ENCODE assay signal across 18 cellular contexts in the genomic region with DNA sequence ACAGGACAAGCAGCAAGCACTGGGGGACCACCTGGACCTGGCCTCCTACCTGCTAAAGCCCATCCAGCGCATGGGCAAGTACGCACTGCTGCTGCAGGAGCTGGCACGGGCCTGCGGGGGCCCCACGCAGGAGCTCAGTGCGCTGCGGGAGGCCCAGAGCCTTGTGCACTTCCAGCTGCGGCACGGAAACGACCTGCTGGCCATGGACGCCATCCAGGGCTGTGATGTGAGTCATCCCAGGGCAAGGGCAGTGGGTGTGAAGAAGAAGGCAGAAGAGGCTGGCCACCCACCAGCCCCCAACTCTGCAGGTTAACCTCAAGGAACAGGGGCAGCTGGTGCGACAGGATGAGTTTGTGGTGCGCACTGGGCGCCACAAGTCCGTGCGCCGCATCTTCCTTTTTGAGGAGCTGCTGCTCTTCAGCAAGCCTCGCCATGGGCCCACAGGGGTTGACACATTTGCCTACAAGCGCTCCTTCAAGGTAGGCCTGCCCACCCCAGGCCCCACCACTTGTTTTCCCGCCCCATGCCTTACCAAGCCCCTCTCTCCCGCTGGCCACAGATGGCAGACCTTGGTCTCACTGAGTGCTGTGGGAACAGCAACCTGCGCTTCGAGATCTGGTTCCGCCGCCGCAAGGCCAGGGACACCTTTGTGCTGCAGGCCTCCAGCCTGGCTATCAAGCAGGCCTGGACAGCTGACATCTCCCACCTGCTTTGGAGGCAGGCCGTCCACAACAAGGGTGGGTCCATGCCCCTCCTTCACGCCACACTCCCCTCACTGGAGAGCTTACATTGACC. TPM values are rescaled to one million over a fixed set of nuclear protein-coding genes. Genes with fewer than 3 reads are reported as not detected.
DNase-seq lines count a peak whose midpoint lies in the region; ATAC-seq and TF ChIP-seq lines count a peak whose summit lies in the region.
"Had no signal": no experiment of that assay in that cellular context is flagged by ENCODE, and none has a peak within 500 bp of the region (broad histone marks: within the 10 kb centered on the region; RNA-seq: fewer than 3 reads in every experiment).

No MANE protein-coding gene starts in this region.

- no peak overlapping the region for H3K4me3 Mint-ChIP-seq in central memory CD8-positive, alpha-beta T cell

- H3K27me3 Mint-ChIP-seq in central memory CD8-positive, alpha-beta T cell: no peaks in the 10 kb centered on the region

- ATAC-seq in central memory CD8-positive, alpha-beta T cell (replicated peaks; ENCODE audit: extremely low read depth, poor library complexity, severe bottlenecking): no peak
- ATAC-seq: PC-3 had no signal

- H3K4me3 ChIP-seq in ascending aorta: no peak overlapping the region
- H3K4me3 ChIP-seq: SJCRH30 had no signal

- peak; percentile 20 for DNase-seq in Daoy (ENCODE audit: low read depth)
- no peak for DNase-seq in central memory CD8-positive, alpha-beta T cell (ENCODE audit: low spot score in 2 of 2)
- no peak for DNase-seq in SKM-1 treated with dmso at 0.1 percent for 144 hours (lab: John Stamatoyannopoulos, UW; ENCODE audit: unreplicated experiment)
- DNase-seq in ascending aorta (ENCODE audit: low spot score in 2 of 2): no peak
- DNase-seq in dedifferentiated amniotic fluid mesenchymal stem cell (ENCODE audit: extremely low spot score): no peak
- DNase-seq: DND-41, GF-D8, GOT3, NCI-H1436 treated with DMSO at 0.1 percent for 48 hours, NCI-H2029 treated with DMSO at 0.1 percent for 48 hours, NCI-H510A, NCI-H82, PC-3, SJCRH30 had no signal

- H3K9me3 ChIP-seq in ascending aorta: no peaks in the 10 kb centered on the region
- H3K9me3 ChIP-seq: SJCRH30 had no signal

- no peaks in the 10 kb centered on the region for H3K36me3 ChIP-seq in ascending aorta
- H3K36me3 ChIP-seq: SJCRH30 had no signal

- H3K36me3 Mint-ChIP-seq in central memory CD8-positive, alpha-beta T cell (ENCODE audit: insufficient read depth): no peaks in the 10 kb centered on the region

- intact Hi-C loops in ascending aorta (cut with DNase I): loop anchor here (10.0 kb wide), 1 partner anchor 108 kb away; a partner anchor contains a TSS

- peak overlapping the region; percentile 33 for H3K27ac Mint-ChIP-seq in central memory CD8-positive, alpha-beta T cell (ENCODE audit: low read depth)

- TF ChIP-seq RAD21 in Ishikawa (IDR thresholded peaks at IDR 0.05; ENCODE audit: low read depth): 0 out of 2 replicates have a peak, but pooled peaks have one; percentile 6

- H3K27me3 ChIP-seq in ascending aorta: no peaks in the 10 kb centered on the region
- H3K27me3 ChIP-seq: SJCRH30 had no signal

- no peaks in the 10 kb centered on the region for H3K4me1 ChIP-seq in ascending aorta

- peaks cover 16% of the 10 kb centered on the region for H3K4me1 Mint-ChIP-seq in central memory CD8-positive, alpha-beta T cell

- H3K9me3 Mint-ChIP-seq in central memory CD8-positive, alpha-beta T cell: no peaks in the 10 kb centered on the region

- TF ChIP-seq EP300 in Ishikawa (IDR thresholded peaks at IDR 0.05; ENCODE audit: borderline replicate concordance): peak; percentile 90

- H3K27ac ChIP-seq in ascending aorta: no peak overlapping the region
- H3K27ac ChIP-seq: C4-2B, SJCRH30 had no signal

- no peak for TF ChIP-seq CTCF in ascending aorta (IDR thresholded peaks at IDR 0.05)

TF ChIP-seq in Ishikawa, 13 proteins besides CTCF, POLR2A, EP300 and RAD21:
- TF ChIP-seq CEBPB (IDR thresholded peaks at IDR 0.05) (no peak), TCF12 (IDR thresholded peaks at IDR 0.05; ENCODE audit: low read depth) (peak; percentile 99), TAF1 (IDR thresholded peaks at IDR 0.05; ENCODE audit: low read depth) (no peak), FOXM1 (IDR thresholded peaks at IDR 0.05; ENCODE audit: borderline replicate concordance, low read depth) (no peak), ZBTB7A (IDR thresholded peaks at IDR 0.05; ENCODE audit: low read depth) (peak; percentile 91), CREB1 (IDR thresholded peaks at IDR 0.05; ENCODE audit: low read depth) (no peak), YY1 (IDR thresholded peaks at IDR 0.05; ENCODE audit: low read depth) (0 out of 2 replicates have a peak, but pooled peaks have one; percentile 44), TEAD4 (IDR thresholded peaks at IDR 0.05) (peak; percentile 77), NFIC (IDR thresholded peaks at IDR 0.05) (peak; percentile 99), EGR1 (IDR thresholded peaks at IDR 0.05) (peak; percentile 11; the same call in 1 of the 2 replicates)
- TF ChIP-seq, protein P1, sequence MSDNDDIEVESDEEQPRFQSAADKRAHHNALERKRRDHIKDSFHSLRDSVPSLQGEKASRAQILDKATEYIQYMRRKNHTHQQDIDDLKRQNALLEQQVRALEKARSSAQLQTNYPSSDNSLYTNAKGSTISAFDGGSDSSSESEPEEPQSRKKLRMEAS (IDR thresholded peaks at IDR 0.05): peak; percentile 54; the same call in 1 of the 2 replicates
- TF ChIP-seq, protein P2, sequence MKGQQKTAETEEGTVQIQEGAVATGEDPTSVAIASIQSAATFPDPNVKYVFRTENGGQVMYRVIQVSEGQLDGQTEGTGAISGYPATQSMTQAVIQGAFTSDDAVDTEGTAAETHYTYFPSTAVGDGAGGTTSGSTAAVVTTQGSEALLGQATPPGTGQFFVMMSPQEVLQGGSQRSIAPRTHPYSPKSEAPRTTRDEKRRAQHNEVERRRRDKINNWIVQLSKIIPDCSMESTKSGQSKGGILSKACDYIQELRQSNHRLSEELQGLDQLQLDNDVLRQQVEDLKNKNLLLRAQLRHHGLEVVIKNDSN (IDR thresholded peaks at IDR 0.05): peak; percentile 30; the same call in 1 of the 2 replicates
- TF ChIP-seq, protein P3, sequence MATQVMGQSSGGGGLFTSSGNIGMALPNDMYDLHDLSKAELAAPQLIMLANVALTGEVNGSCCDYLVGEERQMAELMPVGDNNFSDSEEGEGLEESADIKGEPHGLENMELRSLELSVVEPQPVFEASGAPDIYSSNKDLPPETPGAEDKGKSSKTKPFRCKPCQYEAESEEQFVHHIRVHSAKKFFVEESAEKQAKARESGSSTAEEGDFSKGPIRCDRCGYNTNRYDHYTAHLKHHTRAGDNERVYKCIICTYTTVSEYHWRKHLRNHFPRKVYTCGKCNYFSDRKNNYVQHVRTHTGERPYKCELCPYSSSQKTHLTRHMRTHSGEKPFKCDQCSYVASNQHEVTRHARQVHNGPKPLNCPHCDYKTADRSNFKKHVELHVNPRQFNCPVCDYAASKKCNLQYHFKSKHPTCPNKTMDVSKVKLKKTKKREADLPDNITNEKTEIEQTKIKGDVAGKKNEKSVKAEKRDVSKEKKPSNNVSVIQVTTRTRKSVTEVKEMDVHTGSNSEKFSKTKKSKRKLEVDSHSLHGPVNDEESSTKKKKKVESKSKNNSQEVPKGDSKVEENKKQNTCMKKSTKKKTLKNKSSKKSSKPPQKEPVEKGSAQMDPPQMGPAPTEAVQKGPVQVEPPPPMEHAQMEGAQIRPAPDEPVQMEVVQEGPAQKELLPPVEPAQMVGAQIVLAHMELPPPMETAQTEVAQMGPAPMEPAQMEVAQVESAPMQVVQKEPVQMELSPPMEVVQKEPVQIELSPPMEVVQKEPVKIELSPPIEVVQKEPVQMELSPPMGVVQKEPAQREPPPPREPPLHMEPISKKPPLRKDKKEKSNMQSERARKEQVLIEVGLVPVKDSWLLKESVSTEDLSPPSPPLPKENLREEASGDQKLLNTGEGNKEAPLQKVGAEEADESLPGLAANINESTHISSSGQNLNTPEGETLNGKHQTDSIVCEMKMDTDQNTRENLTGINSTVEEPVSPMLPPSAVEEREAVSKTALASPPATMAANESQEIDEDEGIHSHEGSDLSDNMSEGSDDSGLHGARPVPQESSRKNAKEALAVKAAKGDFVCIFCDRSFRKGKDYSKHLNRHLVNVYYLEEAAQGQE (IDR thresholded peaks at IDR 0.05; ENCODE audit: low read depth): no peak

RNA-seq across cellular contexts. Expression of a gene that starts 7.3 kb away (rescaled TPM):
- total RNA-seq in Daoy (2014; rRNA removed; shearing (Covaris generic)): 31.7 and 45.0 TPM in 2 replicates
- 3.7 TPM for total RNA-seq in ascending aorta
- total RNA-seq: SJCRH30 had no signal

RNA-seq across cellular contexts. Expression of a gene that starts 37.9 kb away (rescaled TPM):
- 1.7 and 1.8 TPM in 2 replicates for total RNA-seq in Daoy (2014; rRNA removed; shearing (Covaris generic))
- total RNA-seq in ascending aorta: 13.5 TPM

RNA-seq across cellular contexts. Expression of a gene that starts 39.4 kb away (rescaled TPM):
- total RNA-seq in Daoy (2014; rRNA removed; shearing (Covaris generic)): 22.2 and 25.7 TPM in 2 replicates
- 20.2 TPM for total RNA-seq in ascending aorta

RNA-seq across cellular contexts. Expression of a gene that starts 39.9 kb away (rescaled TPM):
- 0.23 and 0.33 TPM in 2 replicates for total RNA-seq in Daoy (2014; rRNA removed; shearing (Covaris generic))
- total RNA-seq in ascending aorta: not detected
- total RNA-seq: HT1080, PC-3 had no signal

RNA-seq across cellular contexts. Expression of a gene that starts 40.0 kb away (rescaled TPM):
- total RNA-seq in Daoy (2014; rRNA removed; shearing (Covaris generic)): 0.36 TPM in 1 of 2 replicates, not detected in the other
- total RNA-seq in ascending aorta: not detected
- total RNA-seq: A673, HT1080, PC-3, SJCRH30 had no signal
